10 cellular contexts compared by ENCODE assay signal in genomic region chr17:60086822-60087591, GRCh38.
DNase-seq lines count a peak whose midpoint lies in the region; ATAC-seq and TF ChIP-seq lines count a peak whose summit lies in the region.
"Had no signal": no experiment of that assay in that cellular context is flagged by ENCODE, and none has a peak within 500 bp of the region (broad histone marks: within the 10 kb centered on the region; RNA-seq: fewer than 3 reads in every experiment).

No MANE protein-coding gene starts in this region.

- H3K4me1 Mint-ChIP-seq in nephron: peaks cover 39% of the 10 kb centered on the region

- H3K27me3 Mint-ChIP-seq in nephron (ENCODE audit: low read depth): no peaks in the 10 kb centered on the region

- DNase-seq in ELF-1 (ENCODE audit: low read depth, low spot score) (peak; percentile 30), NCI-H510A treated with DMSO at 0.1 percent for 48 hours (lab: John Stamatoyannopoulos, UW) (peak; percentile 46), ecto neural progenitor cell (ENCODE audit: low spot score) (peak; percentile 36), NCI-H774 (lab: John Stamatoyannopoulos, UW) (no peak), DMS79 treated with DMSO at 0.1 percent for 48 hours (lab: John Stamatoyannopoulos, UW) (no peak)
- DNase-seq: aorta, hippocampal formation had no signal

- no peaks in the 10 kb centered on the region for H3K36me3 Mint-ChIP-seq in nephron (ENCODE audit: low read depth)

- no peak for ATAC-seq in GM19467 (IDR thresholded peaks at IDR 0.05; ENCODE audit: unreplicated experiment)
- no peak for ATAC-seq in HG02798 (IDR thresholded peaks at IDR 0.05; ENCODE audit: poor library complexity, unreplicated experiment)

- no peak for TF ChIP-seq CTCF in nephron (IDR thresholded peaks at IDR 0.05; ENCODE audit: unreplicated experiment in 3 of 3)

- peak overlapping the region in 2 of 3 experiments; percentile 31 to 76 for H3K27ac Mint-ChIP-seq in nephron

- H3K9me3 Mint-ChIP-seq in nephron: no peaks in the 10 kb centered on the region

- peak overlapping the region in 2 of 3 experiments; percentile 0 to 19 for H3K4me3 Mint-ChIP-seq in nephron

Comparison
In these comparisons a context has a peak if more than half of its experiments do, and no peak if none do; other contexts are left out.
1. DNase-seq: peak in ELF-1 (single experiment), NCI-H510A treated with DMSO at 0.1 percent for 48 hours (single experiment) and ecto neural progenitor cell (single experiment); none in NCI-H774 (single experiment) and DMS79 treated with DMSO at 0.1 percent for 48 hours (single experiment).